In the genomic region with DNA sequence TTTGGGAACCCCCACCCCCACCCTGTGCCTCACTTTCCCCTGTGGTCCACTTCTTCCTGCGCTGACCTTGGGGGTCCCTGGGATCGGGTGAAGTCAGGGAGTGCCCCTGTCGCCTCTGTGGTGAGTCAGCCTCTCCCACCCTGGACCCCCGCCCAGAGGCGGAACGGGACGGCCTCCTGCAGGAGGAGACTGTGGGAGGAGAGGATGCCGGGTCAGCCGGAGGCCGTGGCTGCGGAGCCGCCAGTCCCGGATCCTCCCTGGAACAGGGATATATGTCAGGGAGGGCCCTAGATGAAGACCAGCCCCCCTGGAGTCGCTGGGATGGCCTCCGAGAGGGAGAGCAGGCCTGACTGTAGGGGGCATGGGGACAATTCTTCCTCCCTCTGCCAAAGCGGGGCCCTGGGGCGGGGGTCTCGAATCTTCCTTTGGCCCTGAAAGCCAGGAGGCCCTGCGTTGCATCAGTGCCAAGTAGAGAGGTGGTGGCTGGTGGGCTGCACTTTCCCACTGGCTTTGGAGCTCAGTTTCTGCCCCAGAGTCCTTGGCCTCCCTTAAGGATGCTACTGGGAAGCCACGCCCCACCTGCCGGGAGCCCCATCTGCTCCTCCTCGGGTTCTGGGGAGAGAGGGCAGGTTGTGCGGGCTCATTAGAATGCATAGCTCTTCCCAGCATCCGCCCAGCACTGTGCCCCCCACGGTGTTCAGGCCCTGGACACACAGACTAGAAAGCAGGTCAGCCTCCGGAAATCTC, we compare ENCODE assay signal across 8 cellular contexts. TPM values are rescaled to one million over a fixed set of nuclear protein-coding genes. Genes with fewer than 3 reads are reported as not detected.
DNase-seq lines count a peak whose midpoint lies in the region; ATAC-seq and TF ChIP-seq lines count a peak whose summit lies in the region.

No MANE protein-coding gene starts in this region.

- H3K36me3 ChIP-seq in brain microvascular endothelial cell (replicated peaks) (no peaks in the 10 kb centered on the region), kidney epithelial cell (ENCODE audit: control insufficient read depth, insufficient read depth, low read length) (no peaks in the 10 kb centered on the region)

- TF ChIP-seq CTCF in brain microvascular endothelial cell (IDR thresholded peaks at IDR 0.05; ENCODE audit: low read depth, low read length, missing control alignments) (peak; percentile 5), kidney epithelial cell (IDR thresholded peaks at IDR 0.05; ENCODE audit: insufficient read depth, low read length, poor library complexity, severe bottlenecking) (no peak)

- H3K4me3 ChIP-seq in brain microvascular endothelial cell (ENCODE audit: low read depth, low read length) (peak overlapping the region; percentile 72), kidney epithelial cell (ENCODE audit: low read depth, low read length) (peak overlapping the region; percentile 61)

- H3K27me3 ChIP-seq in brain microvascular endothelial cell (replicated peaks) (no peaks in the 10 kb centered on the region), kidney epithelial cell (ENCODE audit: control insufficient read depth, insufficient read depth, low read length) (no peaks in the 10 kb centered on the region)

- peak; percentile 69 for ATAC-seq in Right ventricle myocardium inferior
- no peak for ATAC-seq in HG03159 (IDR thresholded peaks at IDR 0.05; ENCODE audit: unreplicated experiment)
- no peak for ATAC-seq in HG03439 (IDR thresholded peaks at IDR 0.05; ENCODE audit: unreplicated experiment)

- DNase-seq in Right ventricle myocardium inferior (ENCODE audit: missing footprints) (peak; percentile 79), cardiac septum (ENCODE audit: low spot score) (no peak), brain microvascular endothelial cell (no peak), kidney epithelial cell (ENCODE audit: low read depth) (no peak), substantia nigra (lab: John Stamatoyannopoulos, UW) (peak in 26 of 49 donors; percentile 19 to 94 (median 50))
- DNase-seq in NK-92 treated with Interleukin-12 subunit alpha and Interleukin-12 subunit beta, amount 100 ng/mL, for 24 hours (lab: John Stamatoyannopoulos, UW), result no peak

- intact Hi-C loops in Right ventricle myocardium inferior (cut with DNase I) (no loop called here), cardiac septum (cut with DNase I) (no loop called here)

- H3K27ac ChIP-seq in brain microvascular endothelial cell (no peak overlapping the region), substantia nigra (ENCODE audit: low read depth, low read length, poor library complexity, severe bottlenecking) (peak overlapping the region; percentile 68)

- in situ Hi-C loops in brain microvascular endothelial cell (cut with HindIII; ENCODE audit: low pct_ligation_motif_present, low sequenced_read_pairs), result no loop called here

RNA-seq across cellular contexts. Expression of a gene that starts 0.9 kb away (rescaled TPM):
- total RNA-seq in Right ventricle myocardium inferior (59.9 TPM), cardiac septum (59.8 TPM), kidney epithelial cell (23.5 and 29.5 TPM in 2 replicates)

Comparison
In these comparisons a context has a peak if more than half of its experiments do, and no peak if none do; other contexts are left out.
1. DNase-seq: peak in Right ventricle myocardium inferior (single experiment) and substantia nigra (26 of 49); none in cardiac septum (single experiment), brain microvascular endothelial cell (single experiment), kidney epithelial cell (single experiment) and NK-92 treated with Interleukin-12 subunit alpha and Interleukin-12 subunit beta, amount 100 ng/mL, for 24 hours (single experiment).